Comparison of ENCODE assay signal across 1 cellular context in genomic region chr3:122797291-122797690, GRCh38.
TF ChIP-seq lines count a peak whose summit lies in the region.

No MANE protein-coding gene starts in this region.

TF ChIP-seq in IMR-90, 13 proteins besides CTCF, POLR2A, EP300 and RAD21:
- TF ChIP-seq SMC3 (IDR thresholded peaks at IDR 0.05; ENCODE audit: low read depth, low read length) (no peak), MAZ (IDR thresholded peaks at IDR 0.05; ENCODE audit: borderline replicate concordance, low read depth, low read length) (no peak), ELK1 (IDR thresholded peaks at IDR 0.05; ENCODE audit: borderline replicate concordance, low read depth, low read length) (no peak), NFE2L2 (IDR thresholded peaks at IDR 0.05; ENCODE audit: low read depth, low read length) (no peak), MXI1 (IDR thresholded peaks at IDR 0.05; ENCODE audit: borderline replicate concordance, low read depth, low read length) (no peak), RCOR1 (IDR thresholded peaks at IDR 0.05; ENCODE audit: insufficient replicate concordance, low read length) (no peak), CHD1 (IDR thresholded peaks at IDR 0.05; ENCODE audit: low read depth, low read length) (no peak), FOS (IDR thresholded peaks at IDR 0.05; ENCODE audit: low read depth, low read length) (no peak), CEBPB (IDR thresholded peaks at IDR 0.05; ENCODE audit: low read depth, low read length) (no peak), BHLHE40 (IDR thresholded peaks at IDR 0.05; ENCODE audit: low read depth, low read length) (no peak)
TF ChIP-seq in IMR-90: peak in this region for 0.
